Comparison of ENCODE assay signal across 8 cellular contexts in the genomic region with DNA sequence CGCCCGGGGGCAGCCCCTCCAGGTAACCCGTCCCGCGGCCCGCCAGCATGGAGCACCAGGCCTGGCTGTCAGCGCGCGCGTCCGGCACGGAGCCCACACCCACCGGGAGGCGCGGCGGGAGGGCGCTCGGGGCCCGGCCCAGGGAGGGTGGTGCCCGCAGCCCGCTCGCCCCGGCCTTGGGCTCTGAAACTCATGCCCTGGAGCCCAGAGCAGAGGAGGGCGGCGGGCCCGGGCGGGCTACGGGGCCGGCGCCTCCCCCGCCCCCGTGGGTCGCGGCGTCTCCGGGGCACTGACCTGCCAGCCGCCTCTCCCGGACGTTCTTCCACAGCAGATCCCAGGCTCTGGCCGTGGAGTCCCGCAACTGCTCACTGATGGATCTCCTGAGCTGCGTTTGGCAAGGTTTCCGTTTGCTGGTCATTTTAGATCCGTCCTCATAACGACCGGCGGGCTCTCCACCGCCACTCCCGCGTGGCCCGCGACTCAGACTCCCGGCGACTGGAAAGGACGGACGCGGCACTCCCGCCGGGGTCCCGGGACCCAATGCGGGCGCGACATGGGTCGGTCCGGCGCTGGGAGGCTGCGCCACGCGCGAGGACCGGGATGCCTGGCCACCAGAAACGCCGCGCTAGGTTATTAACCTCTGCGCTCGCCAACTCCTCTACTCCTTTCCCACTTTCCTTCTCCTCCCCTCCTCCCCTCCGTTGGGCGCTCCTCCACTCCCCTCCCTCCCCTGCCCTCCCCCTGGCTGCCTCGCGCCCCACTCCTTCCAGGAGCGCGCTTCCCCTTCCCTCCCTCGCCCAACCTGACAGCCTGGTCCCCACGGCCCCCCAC.
DNase-seq lines count a peak whose midpoint lies in the region; ATAC-seq and TF ChIP-seq lines count a peak whose summit lies in the region.

No MANE protein-coding gene starts in this region.

- H3K27ac Mint-ChIP-seq in Caco-2 (ENCODE audit: unreplicated experiment) (no peak overlapping the region), neural crest cell (ENCODE audit: unreplicated experiment) (no peak overlapping the region)

- intact Hi-C loops in Caco-2 (cut with micrococcal nuclease; ENCODE audit: unreplicated experiment) = no loop called here

- ATAC-seq in activated CD4-positive, CD25-positive, alpha-beta regulatory T cell treated with anti-CD3 and anti-CD28 coated beads, Interleukin-2, amount 50 U/mL, for 24 hours = no peak
- ATAC-seq in HG03571 (IDR thresholded peaks at IDR 0.05; ENCODE audit: unreplicated experiment) = no peak
- no peak for ATAC-seq in GM21447 (IDR thresholded peaks at IDR 0.05; ENCODE audit: unreplicated experiment)

- no peaks in the 10 kb centered on the region for H3K36me3 Mint-ChIP-seq in Caco-2 (ENCODE audit: insufficient read depth, unreplicated experiment)
- peaks cover 5% of the 10 kb centered on the region for H3K36me3 Mint-ChIP-seq in neural crest cell (ENCODE audit: low read depth)

- no peaks in the 10 kb centered on the region for H3K9me3 Mint-ChIP-seq in Caco-2 (ENCODE audit: unreplicated experiment)
- peaks cover 6% of the 10 kb centered on the region for H3K9me3 Mint-ChIP-seq in neural crest cell

- DNase-seq in Caco-2 = peak; percentile 17 to 40
- peak; percentile 55 for DNase-seq in RKO (ENCODE audit: low spot score)
- peak; percentile 41 for DNase-seq in fibroblast of villous mesenchyme (ENCODE audit: low read depth)
- peak; percentile 12 for DNase-seq in neural crest cell (ENCODE audit: low read depth, low spot score)
- DNase-seq in T-helper 9 cell = no peak

- H3K27me3 Mint-ChIP-seq in Caco-2 (ENCODE audit: insufficient read depth, unreplicated experiment) (peaks cover 10% of the 10 kb centered on the region), neural crest cell (ENCODE audit: low read depth) (peaks cover 12% of the 10 kb centered on the region)

- BruUV-seq in Caco-2 (replicated peaks; lab: Mats Ljungman, UMichigan) = no TSS peak

- TF ChIP-seq CTCF in Caco-2 (IDR thresholded peaks at IDR 0.05; ENCODE audit: insufficient read depth in 1 of 2, low read depth in 1 of 2, low read length in 1 of 2, severe bottlenecking in 1 of 2, unreplicated experiment in 1 of 2) (no peak), fibroblast of villous mesenchyme (IDR thresholded peaks at IDR 0.05; ENCODE audit: insufficient read depth, low read depth, low read length) (no peak), neural crest cell (conservative IDR thresholded peaks at IDR 0.05) (no peak)

- H3K27me3 ChIP-seq in Caco-2 (replicated peaks; ENCODE audit: control insufficient read depth, insufficient read depth, low read length) = peaks cover 3% of the 10 kb centered on the region; the same call in 1 of the 2 replicates

- H3K36me3 ChIP-seq in Caco-2 (ENCODE audit: control insufficient read depth, insufficient read depth, low read length) = no peaks in the 10 kb centered on the region

- 0 out of 2 replicates have a peak, but pooled peaks cover 4% of the 10 kb centered on the region for H3K4me1 ChIP-seq in Caco-2

- H3K4me3 Mint-ChIP-seq in Caco-2 (ENCODE audit: unreplicated experiment) = peak overlapping the region; percentile 78
- peak overlapping the region; percentile 93 for H3K4me3 Mint-ChIP-seq in neural crest cell

- peaks cover 6% of the 10 kb centered on the region for H3K4me1 Mint-ChIP-seq in Caco-2 (ENCODE audit: low read depth, unreplicated experiment)
- peaks cover 51% of the 10 kb centered on the region for H3K4me1 Mint-ChIP-seq in neural crest cell

- H3K4me3 ChIP-seq in Caco-2 (ENCODE audit: low read depth, low read length) (peak overlapping the region; percentile 59), fibroblast of villous mesenchyme (ENCODE audit: low read depth, low read length) (peak overlapping the region; percentile 70)

- POLR2A ChIA-PET in Caco-2 (lab: Charles Lee) = no interaction called here

- no peaks in the 10 kb centered on the region for H3K9me3 ChIP-seq in Caco-2

- CTCF ChIA-PET in Caco-2 (lab: Charles Lee) = no interaction called here
